Comparison of ENCODE assay signal across 23 cellular contexts in the genomic region with DNA sequence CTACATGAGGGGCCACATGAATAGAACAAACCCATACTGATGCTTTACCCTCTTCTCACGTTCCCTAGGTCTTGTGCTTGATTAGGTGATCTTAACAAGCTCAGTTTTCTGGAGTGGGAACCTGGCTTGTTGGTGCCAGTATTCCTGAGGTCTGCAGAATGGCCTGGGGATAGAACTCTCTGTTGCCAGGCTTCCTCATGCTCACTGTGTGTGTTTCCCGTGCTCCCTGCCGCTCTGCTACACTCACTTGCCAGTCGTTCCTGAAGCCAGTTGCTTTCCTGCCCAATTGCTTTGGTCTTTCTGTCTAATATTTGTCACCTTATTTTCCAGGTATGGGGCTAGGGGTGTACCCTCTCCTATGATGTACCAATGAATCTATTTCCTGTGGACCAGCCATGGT.
"Had no signal": no experiment of that assay in that cellular context is flagged by ENCODE, and none has a peak within 500 bp of the region (broad histone marks: within the 10 kb centered on the region; RNA-seq: fewer than 3 reads in every experiment).

No MANE protein-coding gene starts in this region.

- H3K9me3 ChIP-seq: left ventricle myocardium inferior, lower lobe of right lung, prostate gland, right lobe of liver, tibial artery, upper lobe of right lung, vagina had no signal

- H3K36me3 Mint-ChIP-seq: stimulated activated effector memory CD8-positive, alpha-beta T cell treated with anti-CD3 and anti-CD28 coated beads, Interleukin-12 subunit alpha, Interleukin-12 subunit beta, amount 100 ng/mL, for 72 hours had no signal

- H3K27ac ChIP-seq: coronary artery, hepatocyte, left ventricle myocardium inferior, lower lobe of right lung, parathyroid adenoma, prostate gland, right lobe of liver, tibial artery, upper lobe of right lung, vagina had no signal

- ATAC-seq: left cardiac atrium; lower lobe of right lung; natural killer cell treated with Interleukin-12 subunit alpha and Interleukin-12 subunit beta and Interleukin-15 and Interleukin-18, amount 100 ng/mL, for 72 hours; right lobe of liver; stimulated activated effector memory CD8-positive, alpha-beta T cell treated with anti-CD3 and anti-CD28 coated beads, Interleukin-12 subunit alpha, Interleukin-12 subunit beta, amount 100 ng/mL, for 72 hours; stimulated activated naive CD8-positive, alpha-beta T cell treated with anti-CD3 and anti-CD28 coated beads, Interleukin-15, Interleukin-2, amounts not matched to agents 100 U/mL and 50 U/mL, for 24 hours; upper lobe of right lung had no signal

- H3K4me1 ChIP-seq: parathyroid adenoma, right lobe of liver had no signal

- H3K27me3 ChIP-seq: right lobe of liver, vagina had no signal

- H3K4me1 Mint-ChIP-seq: stimulated activated effector memory CD8-positive, alpha-beta T cell treated with anti-CD3 and anti-CD28 coated beads, Interleukin-12 subunit alpha, Interleukin-12 subunit beta, amount 100 ng/mL, for 72 hours had no signal

- H3K4me3 ChIP-seq: coronary artery, hepatocyte, left ventricle myocardium inferior, lower lobe of right lung, prostate gland, right lobe of liver, tibial artery, upper lobe of right lung, vagina had no signal

- H3K27ac Mint-ChIP-seq: natural killer cell treated with Interleukin-12 subunit alpha and Interleukin-12 subunit beta and Interleukin-15 and Interleukin-18, amount 100 ng/mL, for 72 hours; stimulated activated effector memory CD8-positive, alpha-beta T cell treated with anti-CD3 and anti-CD28 coated beads, Interleukin-12 subunit alpha, Interleukin-12 subunit beta, amount 100 ng/mL, for 72 hours had no signal

- DNase-seq: effector CD4-positive, alpha-beta T cell; foreskin melanocyte; head of caudate nucleus; kidney; left cardiac atrium; left ventricle myocardium inferior; lower lobe of right lung; mesenchymal stem cell; midbrain; occipital lobe; right lobe of liver; stimulated activated CD4-positive, alpha-beta T cell treated with anti-CD3 and anti-CD28 coated beads, Interleukin-4, amount 100 ng/mL, for 1 hour; stimulated activated CD8-positive, alpha-beta memory T cell treated with anti-CD3 and anti-CD28 coated beads, Interleukin-4, amount 100 ng/mL, for 48 hours; stimulated activated naive CD8-positive, alpha-beta T cell treated with anti-CD3 and anti-CD28 coated beads, Interleukin-15, Interleukin-2, amounts not matched to agents 100 U/mL and 50 U/mL, for 24 hours; tibial artery; upper lobe of right lung had no signal

- H3K4me3 Mint-ChIP-seq: natural killer cell treated with Interleukin-12 subunit alpha and Interleukin-12 subunit beta and Interleukin-15 and Interleukin-18, amount 100 ng/mL, for 72 hours; stimulated activated effector memory CD8-positive, alpha-beta T cell treated with anti-CD3 and anti-CD28 coated beads, Interleukin-12 subunit alpha, Interleukin-12 subunit beta, amount 100 ng/mL, for 72 hours had no signal

- H3K36me3 ChIP-seq: left ventricle myocardium inferior, lower lobe of right lung, prostate gland, right lobe of liver, tibial artery, upper lobe of right lung, vagina had no signal
